ENCODE assay signal across 11 cellular contexts in the genomic region with DNA sequence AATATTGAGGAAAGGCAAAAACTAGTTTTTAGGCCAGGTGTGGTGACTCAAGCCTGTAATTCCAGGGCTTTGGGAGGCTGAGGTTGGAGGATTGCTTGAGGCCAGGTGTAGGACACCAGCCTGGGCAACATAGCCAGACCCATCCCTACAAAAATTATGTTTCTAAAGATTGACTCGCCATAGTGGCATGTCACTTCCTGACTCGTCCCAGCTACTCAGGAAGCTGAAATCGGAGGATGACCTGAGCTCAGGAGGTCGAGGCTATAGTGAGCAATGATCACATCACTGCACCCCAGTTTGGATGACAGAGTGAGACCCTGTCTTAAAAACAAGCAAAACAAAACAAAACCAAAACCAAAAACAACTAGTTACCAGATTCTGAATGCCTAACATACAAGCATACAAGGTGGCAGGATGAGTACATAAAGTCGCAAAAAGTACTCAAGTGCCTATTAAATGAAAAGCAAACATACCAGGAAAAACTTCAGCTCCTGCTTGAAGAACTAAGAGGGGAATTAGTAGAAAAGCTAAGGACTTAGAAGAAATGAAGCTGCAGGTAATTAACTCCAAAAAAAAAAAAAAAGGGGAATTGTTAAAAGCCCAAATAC. TPM values are rescaled to one million over a fixed set of nuclear protein-coding genes. Genes with fewer than 3 reads are reported as not detected.
A peak's percentile ranks its signal among the peaks of the same experiment; 100 is the strongest.
DNase-seq lines count a peak whose midpoint lies in the region; ATAC-seq and TF ChIP-seq lines count a peak whose summit lies in the region.
"Had no signal": no experiment of that assay in that cellular context is flagged by ENCODE, and none has a peak within 500 bp of the region (broad histone marks: within the 10 kb centered on the region; RNA-seq: fewer than 3 reads in every experiment).

No MANE protein-coding gene starts in this region.

- dilution Hi-C loops in mammary epithelial cell (cut with HindIII; ENCODE audit: low sequenced_read_pairs), result no loop called here

- H3K9ac ChIP-seq in mammary epithelial cell (ENCODE audit: insufficient read depth, low read length) (no peak overlapping the region), fibroblast of lung (ENCODE audit: insufficient read depth, low read length) (no peak overlapping the region), neuronal stem cell (ENCODE audit: low read depth, low read length, poor library complexity) (no peak overlapping the region)
- H3K9ac ChIP-seq: BLaER1 had no signal

- in situ Hi-C loops in mammary epithelial cell (cut with MboI; ENCODE audit: low sequenced_read_pairs in 2 of 2), result no loop called here

- H3K14ac ChIP-seq in neuronal stem cell (ENCODE audit: low read length), result no peak overlapping the region

- H3K23ac ChIP-seq in neuronal stem cell (ENCODE audit: low read depth, low read length, poor library complexity), result no peak overlapping the region

- H3K4me3 ChIP-seq in mammary epithelial cell (replicated peaks in 1 of 3; ENCODE audit: insufficient read depth in 1 of 3, low read depth in 2 of 3, low read length in 3 of 3) (no peak overlapping the region), fibroblast of lung (replicated peaks in 1 of 4; ENCODE audit: control extremely low read depth in 1 of 4, insufficient read depth in 1 of 4, low read depth in 3 of 4, low read length in 4 of 4) (no peak overlapping the region), neuronal stem cell (ENCODE audit: low read length in 2 of 2) (no peak overlapping the region)
- H3K4me3 ChIP-seq: BLaER1, uterus had no signal

- H2BK12ac ChIP-seq in neuronal stem cell (ENCODE audit: low read length), result no peak overlapping the region

- no TSS peak for BruUV-seq in mammary epithelial cell (replicated peaks; lab: Mats Ljungman, UMichigan)
- BruUV-seq in MCF 10A (replicated peaks; lab: Mats Ljungman, UMichigan), result no TSS peak

- H3K27ac Mint-ChIP-seq in MCF 10A (ENCODE audit: low read depth, unreplicated experiment), result no peak overlapping the region
- H3K27ac Mint-ChIP-seq in stimulated activated memory B cell treated with anti-CD40 and anti-IgM and Interleukin-4, amounts not matched to agents 10 μg/mL and 1 μg/mL and 100 μg/mL, for 72 hours, result peak overlapping the region; percentile 49

- no peak for ATAC-seq in stimulated activated memory B cell treated with anti-CD40 and anti-IgM and Interleukin-4, amounts not matched to agents 10 μg/mL and 1 μg/mL and 100 μg/mL, for 72 hours
- no peak for ATAC-seq in HG02840 (IDR thresholded peaks at IDR 0.05; ENCODE audit: low FRiP score, unreplicated experiment)

- 43% methylated on average over 5 of the region's 5 CpGs for WGBS in mammary epithelial cell (ENCODE audit: low coverage, missing lambda C conversion rate)
- no CpG with 5 or more reads among the region's 5 CpGs for WGBS in neuronal stem cell (ENCODE audit: extremely low coverage in 2 of 2, insufficient read length in 2 of 2, insufficient replicate concordance in 1 of 2), 2 donors

- no peaks in the 10 kb centered on the region for H3K27me3 Mint-ChIP-seq in MCF 10A (ENCODE audit: insufficient read depth, unreplicated experiment)
- H3K27me3 Mint-ChIP-seq in stimulated activated memory B cell treated with anti-CD40 and anti-IgM and Interleukin-4, amounts not matched to agents 10 μg/mL and 1 μg/mL and 100 μg/mL, for 72 hours, result no peaks in the 10 kb centered on the region

- H3K9me3 Mint-ChIP-seq in MCF 10A (ENCODE audit: unreplicated experiment), result no peaks in the 10 kb centered on the region
- H3K9me3 Mint-ChIP-seq in stimulated activated memory B cell treated with anti-CD40 and anti-IgM and Interleukin-4, amounts not matched to agents 10 μg/mL and 1 μg/mL and 100 μg/mL, for 72 hours, result no peaks in the 10 kb centered on the region

- no peak overlapping the region for H2BK120ac ChIP-seq in neuronal stem cell (ENCODE audit: low read depth, low read length)

- H2AFZ ChIP-seq in mammary epithelial cell (ENCODE audit: low read depth, low read length) (no peak overlapping the region), fibroblast of lung (ENCODE audit: low read length) (no peak overlapping the region), neuronal stem cell (ENCODE audit: low read length) (no peak overlapping the region)

- H3K27me3 ChIP-seq in mammary epithelial cell (ENCODE audit: insufficient read depth, low read length) (no peaks in the 10 kb centered on the region), fibroblast of lung (ENCODE audit: control insufficient read depth, insufficient read depth, low read length) (no peaks in the 10 kb centered on the region), neuronal stem cell (ENCODE audit: control insufficient read depth in 3 of 3, insufficient read depth in 3 of 3, low read depth in 1 of 3, low read length in 3 of 3) (no peaks in the 10 kb centered on the region)
- H3K27me3 ChIP-seq: BLaER1, uterus had no signal

- intact Hi-C loops in mammary epithelial cell (cut with micrococcal nuclease) (loop anchor here (2.0 kb wide), 1 partner anchor 15 kb away; the partner anchor contains the start of gene ZNF398), MCF 10A (cut with micrococcal nuclease) (no loop called here)

- H3K27ac ChIP-seq in mammary epithelial cell (ENCODE audit: insufficient read depth, low read depth, low read length), result no peak overlapping the region
- H3K27ac ChIP-seq in RWPE1, result peak overlapping the region; percentile 40
- H3K27ac ChIP-seq in fibroblast of lung (ENCODE audit: insufficient read depth, low read length), result peak overlapping the region; percentile 14
- H3K27ac ChIP-seq in neuronal stem cell (replicated peaks; ENCODE audit: low read length), result no peak overlapping the region
- H3K27ac ChIP-seq: BLaER1, uterus had no signal

- no peak overlapping the region for H4K91ac ChIP-seq in neuronal stem cell (ENCODE audit: low read depth, low read length, poor library complexity)

- TF ChIP-seq CTCF in mammary epithelial cell (conservative IDR thresholded peaks at IDR 0.05 in 1 of 2, IDR thresholded peaks at IDR 0.05 in 1 of 2; ENCODE audit: extremely low read depth in 1 of 2, insufficient read depth in 1 of 2, low read depth in 1 of 2, low read length in 2 of 2) (no peak), MCF 10A (IDR thresholded peaks at IDR 0.05; ENCODE audit: unreplicated experiment) (no peak), RWPE1 (conservative IDR thresholded peaks at IDR 0.05; ENCODE audit: low read depth) (no peak), fibroblast of lung (conservative IDR thresholded peaks at IDR 0.05 in 1 of 2, IDR thresholded peaks at IDR 0.05 in 1 of 2; ENCODE audit: low read depth in 1 of 2, low read length in 2 of 2) (no peak)

- DNase-seq in mammary epithelial cell (peak; percentile 25), MCF 10A (ENCODE audit: unreplicated experiment) (no peak), RWPE1 (ENCODE audit: low spot score) (no peak), fibroblast of lung (ENCODE audit: low read depth in 2 of 2) (peak in 1 of 2 donors; percentile 12), NCI-H187 (lab: John Stamatoyannopoulos, UW) (no peak), neuronal stem cell (ENCODE audit: low spot score) (no peak)
- DNase-seq: effector CD8-positive, alpha-beta T cell; uterus had no signal

- no peak overlapping the region for H3K4ac ChIP-seq in neuronal stem cell (ENCODE audit: low read length)

- peaks cover 8% of the 10 kb centered on the region for H3K4me1 ChIP-seq in mammary epithelial cell (ENCODE audit: insufficient read depth, low read length)
- H3K4me1 ChIP-seq in fibroblast of lung (ENCODE audit: control insufficient read depth, extremely low read depth, insufficient read depth, low read length), result no peaks in the 10 kb centered on the region
- no peaks in the 10 kb centered on the region for H3K4me1 ChIP-seq in neuronal stem cell (ENCODE audit: control insufficient read depth in 2 of 2, insufficient read depth in 1 of 2, low read depth in 1 of 2, low read length in 2 of 2)
- H3K4me1 ChIP-seq: uterus had no signal

- H2AK5ac ChIP-seq in neuronal stem cell (ENCODE audit: low read depth, low read length), result no peak overlapping the region

- H3K9me3 ChIP-seq in mammary epithelial cell (replicated peaks; ENCODE audit: insufficient read depth, low read length) (no peaks in the 10 kb centered on the region), fibroblast of lung (ENCODE audit: control insufficient read depth, insufficient read depth, low read depth, low read length) (no peaks in the 10 kb centered on the region), neuronal stem cell (replicated peaks in 1 of 2; ENCODE audit: control insufficient read depth in 2 of 2, insufficient read depth in 1 of 2, low read depth in 1 of 2, low read length in 2 of 2) (no peaks in the 10 kb centered on the region)
- H3K9me3 ChIP-seq: BLaER1, uterus had no signal

- H3K79me2 ChIP-seq in mammary epithelial cell (ENCODE audit: insufficient read depth, low read length) (peaks cover 40% of the 10 kb centered on the region), fibroblast of lung (ENCODE audit: control insufficient read depth, insufficient read depth, low read length) (peaks cover 13% of the 10 kb centered on the region)

- H3K4me2 ChIP-seq in mammary epithelial cell (ENCODE audit: insufficient read depth, low read depth, low read length) (no peak overlapping the region), fibroblast of lung (ENCODE audit: extremely low read depth, insufficient read depth, low read length) (no peak overlapping the region), neuronal stem cell (ENCODE audit: insufficient read depth, low read length, poor library complexity, severe bottlenecking) (no peak overlapping the region)
- H3K4me2 ChIP-seq: BLaER1 had no signal

- H3K4me1 Mint-ChIP-seq in MCF 10A (ENCODE audit: insufficient read depth, unreplicated experiment), result peaks cover 6% of the 10 kb centered on the region
- peaks cover 18% of the 10 kb centered on the region for H3K4me1 Mint-ChIP-seq in stimulated activated memory B cell treated with anti-CD40 and anti-IgM and Interleukin-4, amounts not matched to agents 10 μg/mL and 1 μg/mL and 100 μg/mL, for 72 hours

- H4K20me1 ChIP-seq in mammary epithelial cell (ENCODE audit: insufficient read depth, low read length), result no peaks in the 10 kb centered on the region
- H4K20me1 ChIP-seq in fibroblast of lung (ENCODE audit: control insufficient read depth, extremely low read depth, insufficient read depth, low read length), result no peaks in the 10 kb centered on the region

- peaks cover 75% of the 10 kb centered on the region for H3K36me3 Mint-ChIP-seq in MCF 10A (ENCODE audit: insufficient read depth, unreplicated experiment)
- peaks cover 46% of the 10 kb centered on the region for H3K36me3 Mint-ChIP-seq in stimulated activated memory B cell treated with anti-CD40 and anti-IgM and Interleukin-4, amounts not matched to agents 10 μg/mL and 1 μg/mL and 100 μg/mL, for 72 hours

- no peak overlapping the region for H2BK15ac ChIP-seq in neuronal stem cell (ENCODE audit: low read length)

- CTCF ChIA-PET in mammary epithelial cell (lab: Charles Lee; ENCODE audit: low non-redundant PET), result no interaction called here
- CTCF ChIA-PET in MCF 10A (lab: Yijun Ruan, JAX), result interaction anchor here (0.5 to 6.0 kb wide), 6 partner anchors 13 to 1178 kb away, joined by 3 to 24 read pairs (median 3); partner anchors contain the start of gene ZNF398
- CTCF ChIA-PET in RWPE1 (lab: Yijun Ruan, JAX), result interaction anchor here (1.0 kb wide), 1 partner anchor 79 kb away, joined by 6 read pairs; no protein-coding TSS in a partner anchor

- H3K18ac ChIP-seq in neuronal stem cell (ENCODE audit: low read length), result no peak overlapping the region

- H3K36me3 ChIP-seq in mammary epithelial cell (ENCODE audit: insufficient read depth, low read length), result peaks cover 14% of the 10 kb centered on the region
- peaks cover 3% of the 10 kb centered on the region for H3K36me3 ChIP-seq in fibroblast of lung (ENCODE audit: control insufficient read depth, insufficient read depth, low read length)
- H3K36me3 ChIP-seq in neuronal stem cell (replicated peaks in 1 of 2; ENCODE audit: control insufficient read depth in 2 of 2, insufficient read depth in 2 of 2, low read length in 2 of 2), result peaks cover 7 to 64% of the 10 kb centered on the region in 2 donors
- H3K36me3 ChIP-seq: uterus had no signal

- H2BK5ac ChIP-seq in neuronal stem cell (ENCODE audit: low read length), result no peak overlapping the region

- POLR2A ChIA-PET in MCF 10A (lab: Yijun Ruan, JAX), result interaction anchor here (1.4 kb wide), 1 partner anchor 13 kb away, joined by 3 read pairs; the partner anchor contains the start of gene ZNF398
- POLR2A ChIA-PET in RWPE1 (lab: Yijun Ruan, JAX; ENCODE audit: low non-redundant PET), result no interaction called here

- no peak overlapping the region for H3K4me3 Mint-ChIP-seq in MCF 10A (ENCODE audit: unreplicated experiment)
- no peak overlapping the region for H3K4me3 Mint-ChIP-seq in stimulated activated memory B cell treated with anti-CD40 and anti-IgM and Interleukin-4, amounts not matched to agents 10 μg/mL and 1 μg/mL and 100 μg/mL, for 72 hours

- H3K79me1 ChIP-seq in neuronal stem cell (ENCODE audit: low read depth, low read length), result no peaks in the 10 kb centered on the region

- no peak overlapping the region for H4K8ac ChIP-seq in neuronal stem cell (ENCODE audit: low read depth, low read length)

RNA-seq across cellular contexts. Expression of gene ZNF398, which starts 14.1 kb away (rescaled TPM):
- total RNA-seq in mammary epithelial cell, result 10 to 100 TPM; 16.0 to 26.2 TPM
- polyA plus RNA-seq in mammary epithelial cell, result 10.3 TPM
- polyA minus RNA-seq in mammary epithelial cell, result 29.6 TPM
- total RNA-seq in MCF 10A (2022), result 13.8 and 15.7 TPM in 2 replicates
- 5.9 and 7.3 TPM in 2 replicates for total RNA-seq in fibroblast of lung
- 6.7 TPM in 2 replicates for polyA plus RNA-seq in fibroblast of lung
- polyA plus RNA-seq in fibroblast of lung (2012), result 6.0 and 6.2 TPM in 2 replicates
- 34.3 and 43.6 TPM in 2 replicates for polyA minus RNA-seq in fibroblast of lung (ENCODE audit: low replicate concordance)
- 6.5 TPM for polyA plus RNA-seq in neuronal stem cell (2013, experiment 1 of 2)
- 6.4 TPM for polyA plus RNA-seq in neuronal stem cell (2013, experiment 2 of 2)

RNA-seq across cellular contexts. Expression of gene ZNF282, which starts 34.0 kb away (rescaled TPM):
- total RNA-seq in mammary epithelial cell, result 10 to 100 TPM; 38.0 to 44.9 TPM
- polyA plus RNA-seq in mammary epithelial cell, result 13.9 TPM
- polyA minus RNA-seq in mammary epithelial cell, result 23.8 TPM
- total RNA-seq in MCF 10A (2022), result 43.9 and 46.4 TPM in 2 replicates
- total RNA-seq in fibroblast of lung, result 16.7 and 23.1 TPM in 2 replicates
- polyA plus RNA-seq in fibroblast of lung, result 6.8 and 7.4 TPM in 2 replicates
- 11.2 and 12.3 TPM in 2 replicates for polyA plus RNA-seq in fibroblast of lung (2012)
- polyA minus RNA-seq in fibroblast of lung (ENCODE audit: low replicate concordance), result 9.9 and 11.6 TPM in 2 replicates
- polyA plus RNA-seq in neuronal stem cell (2013, experiment 1 of 2), result 13.7 TPM
- 13.0 TPM for polyA plus RNA-seq in neuronal stem cell (2013, experiment 2 of 2)

RNA-seq across cellular contexts. Expression of gene ZNF425, which starts 35.2 kb away (rescaled TPM):
- 1 to 10 TPM; 3.0 to 3.3 TPM for total RNA-seq in mammary epithelial cell
- 1.7 TPM for polyA plus RNA-seq in mammary epithelial cell
- 2.1 TPM for polyA minus RNA-seq in mammary epithelial cell
- total RNA-seq in MCF 10A (2022), result 2.6 and 3.3 TPM in 2 replicates
- total RNA-seq in fibroblast of lung, result 4.6 and 5.4 TPM in 2 replicates
- 1.1 and 1.2 TPM in 2 replicates for polyA plus RNA-seq in fibroblast of lung
- 1.3 and 2.3 TPM in 2 replicates for polyA plus RNA-seq in fibroblast of lung (2012)
- 0.85 and 1.2 TPM in 2 replicates for polyA minus RNA-seq in fibroblast of lung (ENCODE audit: low replicate concordance)
- 3.2 TPM for polyA plus RNA-seq in neuronal stem cell (2013, experiment 1 of 2)
- polyA plus RNA-seq in neuronal stem cell (2013, experiment 2 of 2), result 2.7 TPM

Comparison
In these comparisons a context has a peak if more than half of its experiments do, and no peak if none do; other contexts are left out.
1. H3K27ac ChIP-seq: peak in RWPE1 (single experiment) and fibroblast of lung (single experiment); none in mammary epithelial cell (single experiment) and neuronal stem cell (single experiment).